Comparison of ENCODE assay signal across 9 cellular contexts in genomic region chr6:34239240-34239825, GRCh38. TPM values are rescaled to one million over a fixed set of nuclear protein-coding genes. Genes with fewer than 3 reads are reported as not detected.
A peak's percentile ranks its signal among the peaks of the same experiment; 100 is the strongest.
DNase-seq lines count a peak whose midpoint lies in the region; ATAC-seq, FAIRE-seq and TF ChIP-seq lines count a peak whose summit lies in the region.
"Had no signal": no experiment of that assay in that cellular context is flagged by ENCODE, and none has a peak within 500 bp of the region (broad histone marks: within the 10 kb centered on the region; RNA-seq: fewer than 3 reads in every experiment).

No MANE protein-coding gene starts in this region.

- peak overlapping the region; percentile 85 for H3K4me3 Mint-ChIP-seq in activated CD4-positive, alpha-beta memory T cell treated with anti-CD3 and anti-CD28 coated beads, Interleukin-2, amount 10 ng/mL, durations not matched to agents 7 days and 5 days

- peaks cover 66% of the 10 kb centered on the region for H3K4me1 Mint-ChIP-seq in activated CD4-positive, alpha-beta memory T cell treated with anti-CD3 and anti-CD28 coated beads, Interleukin-2, amount 10 ng/mL, durations not matched to agents 7 days and 5 days

- H3K27ac Mint-ChIP-seq in activated CD4-positive, alpha-beta memory T cell treated with anti-CD3 and anti-CD28 coated beads, Interleukin-2, amount 10 ng/mL, durations not matched to agents 7 days and 5 days: peak overlapping the region; percentile 84

- H3K36me3 Mint-ChIP-seq in activated CD4-positive, alpha-beta memory T cell treated with anti-CD3 and anti-CD28 coated beads, Interleukin-2, amount 10 ng/mL, durations not matched to agents 7 days and 5 days (ENCODE audit: low read depth): peaks cover 56% of the 10 kb centered on the region

- POLR2A ChIA-PET in activated CD4-positive, alpha-beta memory T cell treated with anti-CD3 and anti-CD28 coated beads, Interleukin-2, amount 10 ng/mL, durations not matched to agents 7 days and 5 days (lab: Charles Lee): interaction anchor here (1.0 to 1.4 kb wide), 3 partner anchors 8 to 15 kb away, joined by 6 to 8 read pairs (median 8); partner anchors contain the start of gene SMIM29

- H3K27me3 Mint-ChIP-seq in activated CD4-positive, alpha-beta memory T cell treated with anti-CD3 and anti-CD28 coated beads, Interleukin-2, amount 10 ng/mL, durations not matched to agents 7 days and 5 days: no peaks in the 10 kb centered on the region

- peak; percentile 4 for DNase-seq in AG08396 (ENCODE audit: low spot score)
- peak; percentile 3 for DNase-seq in H54 (ENCODE audit: insufficient read length, low spot score)
- no peak for DNase-seq in activated CD4-positive, alpha-beta memory T cell treated with anti-CD3 and anti-CD28 coated beads, Interleukin-2, amount 10 ng/mL, durations not matched to agents 7 days and 5 days
- DNase-seq in islet precursor cell: peak; percentile 60
- DNase-seq in midbrain (lab: John Stamatoyannopoulos, UW): no peak
- DNase-seq in AML-193 (lab: John Stamatoyannopoulos, UW): no peak
- DNase-seq in nucleus accumbens (lab: John Stamatoyannopoulos, UW): no peak
- DNase-seq: GDM1 had no signal

- no peaks in the 10 kb centered on the region for H3K9me3 Mint-ChIP-seq in activated CD4-positive, alpha-beta memory T cell treated with anti-CD3 and anti-CD28 coated beads, Interleukin-2, amount 10 ng/mL, durations not matched to agents 7 days and 5 days

- ATAC-seq in HG02610 (IDR thresholded peaks at IDR 0.05; ENCODE audit: unreplicated experiment): no peak

- no peak for TF ChIP-seq POLR2A in H54 (IDR thresholded peaks at IDR 0.05; ENCODE audit: low read depth, low read length)

- CTCF ChIA-PET in activated CD4-positive, alpha-beta memory T cell treated with anti-CD3 and anti-CD28 coated beads, Interleukin-2, amount 10 ng/mL, durations not matched to agents 7 days and 5 days (lab: Charles Lee): interaction anchor here (1.1 kb wide), 1 partner anchor 10 kb away, joined by 6 read pairs; no protein-coding TSS in a partner anchor

- FAIRE-seq in H54 (lab: Jason Lieb, UNC): no peak

RNA-seq across cellular contexts. Expression of gene HMGA1, which starts 2.7 kb away (rescaled TPM):
- total RNA-seq in activated CD4-positive, alpha-beta memory T cell treated with anti-CD3 and anti-CD28 coated beads, Interleukin-2, amount 10 ng/mL, durations not matched to agents 7 days and 5 days: 100 to 1,000 TPM; 269 to 282 TPM

RNA-seq across cellular contexts. Expression of gene SMIM29, which starts 9.5 kb away (rescaled TPM):
- 10 to 100 TPM; 38.3 to 38.4 TPM for total RNA-seq in activated CD4-positive, alpha-beta memory T cell treated with anti-CD3 and anti-CD28 coated beads, Interleukin-2, amount 10 ng/mL, durations not matched to agents 7 days and 5 days

Comparison
In these comparisons a context has a peak if more than half of its experiments do, and no peak if none do; other contexts are left out.
1. DNase-seq: peak in AG08396 (single experiment), H54 (single experiment) and islet precursor cell (single experiment); none in activated CD4-positive, alpha-beta memory T cell treated with anti-CD3 and anti-CD28 coated beads, Interleukin-2, amount 10 ng/mL, durations not matched to agents 7 days and 5 days (single experiment), midbrain (single experiment), AML-193 (0 of 2) and nucleus accumbens (0 of 56).